In the genomic region with DNA sequence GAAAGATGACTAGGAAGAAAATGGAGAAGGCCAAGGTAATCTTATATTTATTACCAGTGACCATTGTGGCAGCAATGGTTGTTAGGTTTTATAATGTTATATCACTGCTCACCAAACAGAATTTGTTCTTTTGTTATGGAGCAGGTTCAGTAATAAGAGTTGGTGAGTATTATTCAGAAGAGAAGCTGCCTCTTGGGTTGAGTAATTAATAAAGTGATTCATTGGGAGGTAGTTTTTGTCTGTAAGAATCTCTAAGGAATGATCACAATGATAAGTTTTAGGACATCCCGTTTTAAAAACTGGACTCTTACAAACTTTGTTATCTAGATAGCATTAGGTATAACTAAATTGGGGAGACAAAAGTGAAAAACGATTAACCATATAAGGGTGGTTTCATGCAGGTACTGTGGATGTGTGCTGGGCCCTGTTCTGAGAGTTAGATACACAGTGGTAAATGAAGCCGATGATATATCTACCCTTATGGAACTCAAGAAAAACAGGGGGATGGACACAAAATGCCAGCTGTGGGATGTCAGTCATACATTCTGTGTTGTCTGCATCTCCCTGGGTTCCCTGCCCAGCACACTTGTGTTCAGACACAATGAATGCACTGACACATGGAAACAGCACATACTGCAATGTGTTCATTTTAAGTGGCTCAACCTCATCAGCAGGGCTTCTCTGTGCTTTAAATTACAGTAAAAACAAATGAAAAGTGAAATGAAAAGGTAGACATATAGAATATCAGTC, we compare ENCODE assay signal across 1 cellular context.
TF ChIP-seq lines count a peak whose summit lies in the region.

No MANE protein-coding gene starts in this region.

TF ChIP-seq in WTC11, 78 proteins besides CTCF, POLR2A, EP300 and RAD21 (continued from another document):
- TF ChIP-seq, protein P1, sequence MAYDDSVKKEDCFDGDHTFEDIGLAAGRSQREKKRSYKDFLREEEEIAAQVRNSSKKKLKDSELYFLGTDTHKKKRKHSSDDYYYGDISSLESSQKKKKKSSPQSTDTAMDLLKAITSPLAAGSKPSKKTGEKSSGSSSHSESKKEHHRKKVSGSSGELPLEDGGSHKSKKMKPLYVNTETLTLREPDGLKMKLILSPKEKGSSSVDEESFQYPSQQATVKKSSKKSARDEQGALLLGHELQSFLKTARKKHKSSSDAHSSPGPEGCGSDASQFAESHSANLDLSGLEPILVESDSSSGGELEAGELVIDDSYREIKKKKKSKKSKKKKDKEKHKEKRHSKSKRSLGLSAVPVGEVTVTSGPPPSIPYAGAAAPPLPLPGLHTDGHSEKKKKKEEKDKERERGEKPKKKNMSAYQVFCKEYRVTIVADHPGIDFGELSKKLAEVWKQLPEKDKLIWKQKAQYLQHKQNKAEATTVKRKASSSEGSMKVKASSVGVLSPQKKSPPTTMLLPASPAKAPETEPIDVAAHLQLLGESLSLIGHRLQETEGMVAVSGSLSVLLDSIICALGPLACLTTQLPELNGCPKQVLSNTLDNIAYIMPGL (CRISPR knock-in tag; IDR thresholded peaks at IDR 0.05): no peak
- no peak for TF ChIP-seq CBFB (CRISPR knock-in tag; IDR thresholded peaks at IDR 0.05; ENCODE audit: low read depth)
- TF ChIP-seq ZNF317 (CRISPR knock-in tag; IDR thresholded peaks at IDR 0.05; ENCODE audit: borderline replicate concordance, low read depth): no peak
- TF ChIP-seq MYBL2 (CRISPR knock-in tag; IDR thresholded peaks at IDR 0.05): no peak
- no peak for TF ChIP-seq NR1H2 (CRISPR knock-in tag; IDR thresholded peaks at IDR 0.05)
- no peak for TF ChIP-seq SMAD4 (CRISPR knock-in tag; IDR thresholded peaks at IDR 0.05)
- TF ChIP-seq, protein P2, sequence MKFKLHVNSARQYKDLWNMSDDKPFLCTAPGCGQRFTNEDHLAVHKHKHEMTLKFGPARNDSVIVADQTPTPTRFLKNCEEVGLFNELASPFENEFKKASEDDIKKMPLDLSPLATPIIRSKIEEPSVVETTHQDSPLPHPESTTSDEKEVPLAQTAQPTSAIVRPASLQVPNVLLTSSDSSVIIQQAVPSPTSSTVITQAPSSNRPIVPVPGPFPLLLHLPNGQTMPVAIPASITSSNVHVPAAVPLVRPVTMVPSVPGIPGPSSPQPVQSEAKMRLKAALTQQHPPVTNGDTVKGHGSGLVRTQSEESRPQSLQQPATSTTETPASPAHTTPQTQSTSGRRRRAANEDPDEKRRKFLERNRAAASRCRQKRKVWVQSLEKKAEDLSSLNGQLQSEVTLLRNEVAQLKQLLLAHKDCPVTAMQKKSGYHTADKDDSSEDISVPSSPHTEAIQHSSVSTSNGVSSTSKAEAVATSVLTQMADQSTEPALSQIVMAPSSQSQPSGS (CRISPR knock-in tag; IDR thresholded peaks at IDR 0.05; ENCODE audit: borderline replicate concordance, low read depth): no peak
- TF ChIP-seq TP53 (CRISPR knock-in tag; IDR thresholded peaks at IDR 0.05): no peak
